In genomic region chr2:96115631-96116423, GRCh38 we compare ENCODE assay signal across 9 cellular contexts. TPM values are rescaled to one million over a fixed set of nuclear protein-coding genes. Genes with fewer than 3 reads are reported as not detected.
DNase-seq lines count a peak whose midpoint lies in the region; ATAC-seq, FAIRE-seq and TF ChIP-seq lines count a peak whose summit lies in the region.
"Had no signal": no experiment of that assay in that cellular context is flagged by ENCODE, and none has a peak within 500 bp of the region (broad histone marks: within the 10 kb centered on the region; RNA-seq: fewer than 3 reads in every experiment).

No MANE protein-coding gene starts in this region.

- no peaks in the 10 kb centered on the region for H3K9me1 ChIP-seq in keratinocyte (ENCODE audit: control insufficient read depth, extremely low read depth, insufficient read depth, low read length)

- H3K9me3 ChIP-seq in keratinocyte (ENCODE audit: control insufficient read depth, low read depth, low read length), result no peaks in the 10 kb centered on the region
- H3K9me3 ChIP-seq in stomach, result no peaks in the 10 kb centered on the region

- H3K4me1 Mint-ChIP-seq in activated naive CD8-positive, alpha-beta T cell treated with anti-CD3 and anti-CD28 coated beads for 36 hours, result peaks cover 19% of the 10 kb centered on the region

- no peak for TF ChIP-seq CTCF in keratinocyte (optimal IDR thresholded peaks at IDR 0.05 in 1 of 3, IDR thresholded peaks at IDR 0.05 in 1 of 3, conservative IDR thresholded peaks at IDR 0.05 in 1 of 3; ENCODE audit: extremely low read depth in 1 of 3, insufficient read depth in 2 of 3, low read length in 3 of 3)
- no peak for TF ChIP-seq CTCF in stomach (IDR thresholded peaks at IDR 0.05)

- intact Hi-C loops in stomach (cut with DNase I; ENCODE audit: low total_unique reads), result no loop called here

- peak overlapping the region; percentile 68 for H3K4me3 Mint-ChIP-seq in activated naive CD8-positive, alpha-beta T cell treated with anti-CD3 and anti-CD28 coated beads for 36 hours

- ATAC-seq in HG03354 (IDR thresholded peaks at IDR 0.05; ENCODE audit: poor library complexity, severe bottlenecking, unreplicated experiment) (peak; percentile 5), SK-N-SH treated with all-trans-retinoic acid at 6 μM for 48 hours (no peak)

- H3K4me1 ChIP-seq in keratinocyte (ENCODE audit: control insufficient read depth, extremely low read depth, insufficient read depth, low read length) (peaks cover 5% of the 10 kb centered on the region), stomach (peaks cover 18 to 22% (median 20%) of the 10 kb centered on the region in 4 donors)

- H4K20me1 ChIP-seq in keratinocyte (ENCODE audit: control insufficient read depth, extremely low read depth, insufficient read depth, low read length), result no peaks in the 10 kb centered on the region

- H3K27me3 Mint-ChIP-seq in activated naive CD8-positive, alpha-beta T cell treated with anti-CD3 and anti-CD28 coated beads for 36 hours, result peaks cover 41% of the 10 kb centered on the region

- no peak for TF ChIP-seq POLR2A in stomach (IDR thresholded peaks at IDR 0.05)
- no peak for TF ChIP-seq POLR2A in GM12892 (IDR thresholded peaks at IDR 0.05; ENCODE audit: low read depth, low read length)

- H3K79me2 ChIP-seq in keratinocyte (ENCODE audit: control insufficient read depth, insufficient read depth, low read length), result no peaks in the 10 kb centered on the region

- no peak for DNase-seq in activated naive CD8-positive, alpha-beta T cell treated with anti-CD3 and anti-CD28 coated beads for 36 hours
- no peak for DNase-seq in keratinocyte (ENCODE audit: low read depth, low spot score)
- DNase-seq in stomach, result no peak
- no peak for DNase-seq in UCSD-AML1 (lab: John Stamatoyannopoulos, UW; ENCODE audit: unreplicated experiment)
- no peak for DNase-seq in stimulated activated CD8-positive, alpha-beta memory T cell treated with anti-CD3 and anti-CD28 coated beads, Interleukin-4, amount 100 ng/mL, for 48 hours
- no peak for DNase-seq in GM12892 (ENCODE audit: insufficient read length)

- WGBS in stomach, 5 donors, result 48 to 74% (median 54%) methylated on average over 55 to 77 of the region's 77 CpGs

- no peak for TF ChIP-seq EP300 in stomach (IDR thresholded peaks at IDR 0.05)

- dilution Hi-C loops in keratinocyte (cut with MboI; ENCODE audit: extremely low pct_ligation_motif_present, low sequenced_read_pairs), result no loop called here

- H3K4me3 ChIP-seq in keratinocyte (ENCODE audit: control insufficient read depth in 2 of 3, extremely low read depth in 1 of 3, insufficient read depth in 2 of 3, low read depth in 1 of 3, low read length in 3 of 3), result peak overlapping the region in 2 of 3 experiments; percentile 46 to 70
- peak overlapping the region; percentile 60 to 80 (median 72) for H3K4me3 ChIP-seq in stomach

- H3K27me3 ChIP-seq in keratinocyte (ENCODE audit: control insufficient read depth, extremely low read depth, insufficient read depth, low read length) (peaks cover 40% of the 10 kb centered on the region), stomach (peaks cover 5 to 64% (median 26%) of the 10 kb centered on the region in 3 donors)

- peak overlapping the region; percentile 2 for H2AFZ ChIP-seq in keratinocyte (ENCODE audit: control insufficient read depth, low read length)

- H3K27ac ChIP-seq in keratinocyte (ENCODE audit: control insufficient read depth, insufficient read depth, low read length), result no peak overlapping the region
- H3K27ac ChIP-seq in stomach, result peak overlapping the region in 2 of 5 donors; percentile 73 to 80

- H3K36me3 ChIP-seq in keratinocyte (ENCODE audit: control insufficient read depth in 2 of 2, extremely low read depth in 1 of 2, insufficient read depth in 2 of 2, low read length in 2 of 2) (no peaks in the 10 kb centered on the region), stomach (no peaks in the 10 kb centered on the region)

- H3K4me2 ChIP-seq in keratinocyte (ENCODE audit: control insufficient read depth, extremely low read depth, insufficient read depth, low read depth, low read length), result peak overlapping the region; percentile 41

- FAIRE-seq in keratinocyte (lab: Jason Lieb, UNC) (no peak), GM12892 (lab: Jason Lieb, UNC) (no peak)

- no peaks in the 10 kb centered on the region for H3K9me3 Mint-ChIP-seq in activated naive CD8-positive, alpha-beta T cell treated with anti-CD3 and anti-CD28 coated beads for 36 hours

- peak overlapping the region; percentile 26 for H3K27ac Mint-ChIP-seq in activated naive CD8-positive, alpha-beta T cell treated with anti-CD3 and anti-CD28 coated beads for 36 hours

- H3K36me3 Mint-ChIP-seq in activated naive CD8-positive, alpha-beta T cell treated with anti-CD3 and anti-CD28 coated beads for 36 hours, result no peaks in the 10 kb centered on the region

- H3K9ac ChIP-seq in keratinocyte (ENCODE audit: control insufficient read depth, extremely low read depth, insufficient read depth, low read length), result no peak overlapping the region

TF ChIP-seq in SK-N-SH treated with all-trans-retinoic acid at 6 μM for 48 hours, 23 proteins besides CTCF, POLR2A, EP300 and RAD21 (continues in another document):
- TF ChIP-seq RARB (CRISPR knock-in tag; IDR thresholded peaks at IDR 0.05) (no peak), ZNF70 (CRISPR knock-in tag; IDR thresholded peaks at IDR 0.05) (no peak), POU6F1 (CRISPR knock-in tag; IDR thresholded peaks at IDR 0.05; ENCODE audit: borderline replicate concordance, low read depth) (no peak), TOX (CRISPR knock-in tag; IDR thresholded peaks at IDR 0.05; ENCODE audit: borderline replicate concordance) (no peak), ISL1 (CRISPR knock-in tag; IDR thresholded peaks at IDR 0.05) (no peak), BACH2 (CRISPR knock-in tag; IDR thresholded peaks at IDR 0.05; ENCODE audit: borderline replicate concordance) (no peak), ZFP3 (CRISPR knock-in tag; IDR thresholded peaks at IDR 0.05) (no peak), ESRRG (CRISPR knock-in tag; IDR thresholded peaks at IDR 0.05) (no peak), CSDC2 (CRISPR knock-in tag; IDR thresholded peaks at IDR 0.05) (no peak)

RNA-seq across cellular contexts. Expression of gene ADRA2B, which starts 0.5 kb away (rescaled TPM):
- total RNA-seq in activated naive CD8-positive, alpha-beta T cell treated with anti-CD3 and anti-CD28 coated beads for 36 hours, result under 1 TPM; 0.29 to 0.30 TPM
- 0.02 TPM in 1 of 3 replicates, not detected in the others for polyA plus RNA-seq in keratinocyte
- not detected for polyA plus RNA-seq in keratinocyte (2011; ENCODE audit: low read depth)
- polyA plus RNA-seq in keratinocyte (2011; cell fraction: cytosol; rRNA removed), result not detected in 2 replicates
- 0.07 TPM in 1 of 2 replicates, not detected in the other for polyA plus RNA-seq in keratinocyte (2011; cell fraction: nucleus; rRNA removed)
- 0.08 TPM in 1 of 2 replicates, not detected in the other for polyA plus RNA-seq in keratinocyte (2012; ENCODE audit: low replicate concordance)
- polyA minus RNA-seq in keratinocyte, result not detected in 3 replicates
- not detected for polyA minus RNA-seq in keratinocyte (2011; cell fraction: cytosol; rRNA and poly(A)+ RNA removed)
- not detected in 2 replicates for polyA minus RNA-seq in keratinocyte (2011; cell fraction: nucleus; rRNA and poly(A)+ RNA removed)
- total RNA-seq in stomach, result 1 to 10 TPM in 2 of 5 donors, under 1 TPM in 1, not detected in 2; 0.43 to 2.9 (median 2.0) TPM
- under 1 TPM; 0.15 to 0.45 (median 0.19) TPM for polyA plus RNA-seq in stomach
- not detected for polyA plus RNA-seq in GM12892 (2012; ENCODE audit: missing spikeins)
- total RNA-seq: LHCN-M2 had no signal

RNA-seq across cellular contexts. Expression of gene ASTL, which starts 22.5 kb away (rescaled TPM):
- total RNA-seq in activated naive CD8-positive, alpha-beta T cell treated with anti-CD3 and anti-CD28 coated beads for 36 hours, result 10 to 100 TPM; 22.1 to 23.3 TPM
- polyA plus RNA-seq in keratinocyte, result not detected in 3 replicates
- not detected for polyA plus RNA-seq in keratinocyte (2011; ENCODE audit: low read depth)
- polyA plus RNA-seq in keratinocyte (2011; cell fraction: cytosol; rRNA removed), result not detected in 2 replicates
- polyA plus RNA-seq in keratinocyte (2011; cell fraction: nucleus; rRNA removed), result not detected in 2 replicates
- 0.13 TPM in 1 of 2 replicates, not detected in the other for polyA plus RNA-seq in keratinocyte (2012; ENCODE audit: low replicate concordance)
- not detected in 3 replicates for polyA minus RNA-seq in keratinocyte
- not detected for polyA minus RNA-seq in keratinocyte (2011; cell fraction: cytosol; rRNA and poly(A)+ RNA removed)
- polyA minus RNA-seq in keratinocyte (2011; cell fraction: nucleus; rRNA and poly(A)+ RNA removed), result not detected in 2 replicates
- total RNA-seq in stomach, result not detected
- under 1 TPM in 1 of 3 donors, not detected in 2; 0.08 TPM for polyA plus RNA-seq in stomach
- polyA plus RNA-seq in GM12892 (2012; ENCODE audit: missing spikeins), result 1.3 TPM
- total RNA-seq: LHCN-M2 had no signal

RNA-seq across cellular contexts. Expression of gene DUSP2, which starts 29.4 kb away (rescaled TPM):
- total RNA-seq in activated naive CD8-positive, alpha-beta T cell treated with anti-CD3 and anti-CD28 coated beads for 36 hours, result 100 to 1,000 TPM; 274 to 279 TPM
- polyA plus RNA-seq in keratinocyte, result 0.79 to 2.1 TPM (median 1.2 TPM) in 3 replicates
- 0.77 TPM for polyA plus RNA-seq in keratinocyte (2011; ENCODE audit: low read depth)
- 0.80 and 1.7 TPM in 2 replicates for polyA plus RNA-seq in keratinocyte (2011; cell fraction: cytosol; rRNA removed)
- polyA plus RNA-seq in keratinocyte (2011; cell fraction: nucleus; rRNA removed), result 1.2 and 2.3 TPM in 2 replicates
- 1.1 and 4.7 TPM in 2 replicates for polyA plus RNA-seq in keratinocyte (2012; ENCODE audit: low replicate concordance)
- polyA minus RNA-seq in keratinocyte, result 0.82 to 1.9 TPM (median 0.92 TPM) in 3 replicates
- polyA minus RNA-seq in keratinocyte (2011; cell fraction: cytosol; rRNA and poly(A)+ RNA removed), result 3.8 TPM
- polyA minus RNA-seq in keratinocyte (2011; cell fraction: nucleus; rRNA and poly(A)+ RNA removed), result 1.4 and 2.8 TPM in 2 replicates
- total RNA-seq in stomach, result 1 to 10 TPM; 4.0 to 9.4 (median 8.1) TPM
- polyA plus RNA-seq in stomach, result 1 to 10 TPM; 3.6 to 6.1 (median 4.7) TPM
- 160 TPM for polyA plus RNA-seq in GM12892 (2012; ENCODE audit: missing spikeins)

Comparison
In these comparisons a context has a peak if more than half of its experiments do, and no peak if none do; other contexts are left out.
1. RNA of gene ASTL, which starts 22.5 kb away (total RNA-seq): 22.1 to 23.3 TPM in activated naive CD8-positive, alpha-beta T cell treated with anti-CD3 and anti-CD28 coated beads for 36 hours; not detected in stomach; every median in the first group is over 10 times any median in the second.
2. RNA of gene DUSP2, which starts 29.4 kb away (total RNA-seq): 274 to 279 TPM in activated naive CD8-positive, alpha-beta T cell treated with anti-CD3 and anti-CD28 coated beads for 36 hours; 4.0 to 9.4 TPM in stomach; every median in the first group is over 10 times any median in the second.